Comparison of ENCODE assay signal across 1 cellular context in genomic region chr7:155398944-155399343, GRCh38.
TF ChIP-seq lines count a peak whose summit lies in the region.

No MANE protein-coding gene starts in this region.

TF ChIP-seq in GM23338, 12 proteins besides CTCF, POLR2A, EP300 and RAD21:
- TF ChIP-seq REST (IDR thresholded peaks at IDR 0.05; ENCODE audit: unreplicated experiment): no peak
- TF ChIP-seq EZH2phosphoT487 (IDR thresholded peaks at IDR 0.05; ENCODE audit: unreplicated experiment): no peak
- TF ChIP-seq JUNB (IDR thresholded peaks at IDR 0.05; ENCODE audit: unreplicated experiment): no peak
- TF ChIP-seq ZNF114 (CRISPR knock-in tag; IDR thresholded peaks at IDR 0.05): no peak
- TF ChIP-seq, protein P1, sequence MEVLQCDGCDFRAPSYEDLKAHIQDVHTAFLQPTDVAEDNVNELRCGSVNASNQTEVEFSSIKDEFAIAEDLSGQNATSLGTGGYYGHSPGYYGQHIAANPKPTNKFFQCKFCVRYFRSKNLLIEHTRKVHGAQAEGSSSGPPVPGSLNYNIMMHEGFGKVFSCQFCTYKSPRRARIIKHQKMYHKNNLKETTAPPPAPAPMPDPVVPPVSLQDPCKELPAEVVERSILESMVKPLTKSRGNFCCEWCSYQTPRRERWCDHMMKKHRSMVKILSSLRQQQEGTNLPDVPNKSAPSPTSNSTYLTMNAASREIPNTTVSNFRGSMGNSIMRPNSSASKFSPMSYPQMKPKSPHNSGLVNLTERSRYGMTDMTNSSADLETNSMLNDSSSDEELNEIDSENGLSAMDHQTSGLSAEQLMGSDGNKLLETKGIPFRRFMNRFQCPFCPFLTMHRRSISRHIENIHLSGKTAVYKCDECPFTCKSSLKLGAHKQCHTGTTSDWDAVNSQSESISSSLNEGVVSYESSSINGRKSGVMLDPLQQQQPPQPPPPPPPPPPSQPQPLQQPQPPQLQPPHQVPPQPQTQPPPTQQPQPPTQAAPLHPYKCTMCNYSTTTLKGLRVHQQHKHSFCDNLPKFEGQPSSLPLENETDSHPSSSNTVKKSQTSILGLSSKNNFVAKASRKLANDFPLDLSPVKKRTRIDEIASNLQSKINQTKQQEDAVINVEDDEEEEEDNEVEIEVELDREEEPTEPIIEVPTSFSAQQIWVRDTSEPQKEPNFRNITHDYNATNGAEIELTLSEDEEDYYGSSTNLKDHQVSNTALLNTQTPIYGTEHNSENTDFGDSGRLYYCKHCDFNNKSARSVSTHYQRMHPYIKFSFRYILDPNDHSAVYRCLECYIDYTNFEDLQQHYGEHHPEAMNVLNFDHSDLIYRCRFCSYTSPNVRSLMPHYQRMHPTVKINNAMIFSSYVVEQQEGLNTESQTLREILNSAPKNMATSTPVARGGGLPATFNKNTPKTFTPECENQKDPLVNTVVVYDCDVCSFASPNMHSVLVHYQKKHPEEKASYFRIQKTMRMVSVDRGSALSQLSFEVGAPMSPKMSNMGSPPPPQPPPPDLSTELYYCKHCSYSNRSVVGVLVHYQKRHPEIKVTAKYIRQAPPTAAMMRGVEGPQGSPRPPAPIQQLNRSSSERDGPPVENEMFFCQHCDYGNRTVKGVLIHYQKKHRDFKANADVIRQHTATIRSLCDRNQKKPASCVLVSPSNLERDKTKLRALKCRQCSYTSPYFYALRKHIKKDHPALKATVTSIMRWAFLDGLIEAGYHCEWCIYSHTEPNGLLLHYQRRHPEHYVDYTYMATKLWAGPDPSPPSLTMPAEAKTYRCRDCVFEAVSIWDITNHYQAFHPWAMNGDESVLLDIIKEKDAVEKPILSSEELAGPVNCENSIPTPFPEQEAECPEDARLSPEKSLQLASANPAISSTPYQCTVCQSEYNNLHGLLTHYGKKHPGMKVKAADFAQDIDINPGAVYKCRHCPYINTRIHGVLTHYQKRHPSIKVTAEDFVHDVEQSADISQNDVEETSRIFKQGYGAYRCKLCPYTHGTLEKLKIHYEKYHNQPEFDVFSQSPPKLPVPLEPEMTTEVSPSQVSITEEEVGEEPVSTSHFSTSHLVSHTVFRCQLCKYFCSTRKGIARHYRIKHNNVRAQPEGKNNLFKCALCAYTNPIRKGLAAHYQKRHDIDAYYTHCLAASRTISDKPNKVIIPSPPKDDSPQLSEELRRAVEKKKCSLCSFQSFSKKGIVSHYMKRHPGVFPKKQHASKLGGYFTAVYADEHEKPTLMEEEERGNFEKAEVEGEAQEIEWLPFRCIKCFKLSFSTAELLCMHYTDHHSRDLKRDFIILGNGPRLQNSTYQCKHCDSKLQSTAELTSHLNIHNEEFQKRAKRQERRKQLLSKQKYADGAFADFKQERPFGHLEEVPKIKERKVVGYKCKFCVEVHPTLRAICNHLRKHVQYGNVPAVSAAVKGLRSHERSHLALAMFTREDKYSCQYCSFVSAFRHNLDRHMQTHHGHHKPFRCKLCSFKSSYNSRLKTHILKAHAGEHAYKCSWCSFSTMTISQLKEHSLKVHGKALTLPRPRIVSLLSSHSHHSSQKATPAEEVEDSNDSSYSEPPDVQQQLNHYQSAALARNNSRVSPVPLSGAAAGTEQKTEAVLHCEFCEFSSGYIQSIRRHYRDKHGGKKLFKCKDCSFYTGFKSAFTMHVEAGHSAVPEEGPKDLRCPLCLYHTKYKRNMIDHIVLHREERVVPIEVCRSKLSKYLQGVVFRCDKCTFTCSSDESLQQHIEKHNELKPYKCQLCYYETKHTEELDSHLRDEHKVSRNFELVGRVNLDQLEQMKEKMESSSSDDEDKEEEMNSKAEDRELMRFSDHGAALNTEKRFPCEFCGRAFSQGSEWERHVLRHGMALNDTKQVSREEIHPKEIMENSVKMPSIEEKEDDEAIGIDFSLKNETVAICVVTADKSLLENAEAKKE (CRISPR knock-in tag; IDR thresholded peaks at IDR 0.05): no peak
- no peak for TF ChIP-seq POLR2AphosphoS5 (IDR thresholded peaks at IDR 0.05; ENCODE audit: low read depth)
- TF ChIP-seq ZNF331 (CRISPR knock-in tag; IDR thresholded peaks at IDR 0.05; ENCODE audit: low read depth): no peak
- no peak for TF ChIP-seq ETS1 (IDR thresholded peaks at IDR 0.05)
- no peak for TF ChIP-seq STAT1 (IDR thresholded peaks at IDR 0.05; ENCODE audit: unreplicated experiment)
- TF ChIP-seq NANOG (IDR thresholded peaks at IDR 0.05; ENCODE audit: borderline replicate concordance): no peak
- no peak for TF ChIP-seq CREB1 (CRISPR knock-in tag; IDR thresholded peaks at IDR 0.05; ENCODE audit: low read depth)
- TF ChIP-seq EZH2 (IDR thresholded peaks at IDR 0.05; ENCODE audit: low read depth, unreplicated experiment): no peak
